Comparison of ENCODE assay signal across 9 cellular contexts in the genomic region with DNA sequence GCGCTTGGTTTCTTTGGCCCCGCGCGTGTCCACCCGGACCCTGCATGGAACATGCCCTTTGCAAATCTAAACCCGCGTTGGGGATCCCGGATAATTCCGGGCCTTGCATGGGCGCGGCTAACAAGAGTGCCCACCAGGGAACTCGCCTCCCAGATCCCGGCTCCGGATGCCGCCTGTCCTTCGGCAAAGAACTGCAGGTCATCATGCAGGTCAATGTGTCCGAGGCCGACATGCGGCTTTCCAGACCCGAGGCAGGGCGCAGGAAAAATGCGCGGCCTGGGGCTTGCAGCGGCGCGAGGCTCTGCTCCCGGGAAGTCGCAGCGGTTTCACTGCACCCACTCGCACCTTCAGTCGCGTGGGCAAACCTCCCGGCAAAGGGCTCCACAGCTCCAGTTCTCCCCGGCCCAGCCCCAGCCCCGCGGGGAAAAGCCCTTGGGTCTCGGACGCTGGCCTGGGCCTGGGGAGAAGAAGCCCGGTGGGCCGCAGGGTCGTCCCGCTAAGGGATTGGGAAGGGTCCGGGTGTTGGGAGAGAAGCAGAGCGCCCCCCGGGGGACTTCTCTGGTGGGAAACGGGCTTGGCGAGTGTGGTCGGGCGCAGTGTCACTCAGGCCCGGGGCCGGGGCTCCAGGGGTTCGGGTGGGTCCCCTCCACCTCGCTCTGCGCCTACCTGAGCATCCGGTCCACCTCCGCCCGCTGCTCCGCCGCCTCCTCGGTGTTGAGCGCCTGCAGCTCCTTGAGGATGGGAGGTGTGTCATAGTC. TPM values are rescaled to one million over a fixed set of nuclear protein-coding genes. Genes with fewer than 3 reads are reported as not detected.
DNase-seq lines count a peak whose midpoint lies in the region; ATAC-seq and TF ChIP-seq lines count a peak whose summit lies in the region.
"Had no signal": no experiment of that assay in that cellular context is flagged by ENCODE, and none has a peak within 500 bp of the region (broad histone marks: within the 10 kb centered on the region; RNA-seq: fewer than 3 reads in every experiment).

No MANE protein-coding gene starts in this region.

- H3K79me2 ChIP-seq in Karpas-422 (ENCODE audit: low read length): no peaks in the 10 kb centered on the region

- peaks cover 6 to 11% of the 10 kb centered on the region in 2 donors for H3K4me1 ChIP-seq in lung (ENCODE audit: control insufficient read depth in 2 of 2, insufficient read depth in 2 of 2, low read length in 2 of 2)
- peaks cover 14% of the 10 kb centered on the region for H3K4me1 ChIP-seq in Karpas-422 (ENCODE audit: low read length)

- peaks cover 0 to 30% (median 7%) of the 10 kb centered on the region in 7 donors for H3K9me3 Mint-ChIP-seq in CD14-positive monocyte
- no peaks in the 10 kb centered on the region for H3K9me3 Mint-ChIP-seq in activated naive CD8-positive, alpha-beta T cell (ENCODE audit: low read depth)

- ATAC-seq in GM21619 (IDR thresholded peaks at IDR 0.05; ENCODE audit: unreplicated experiment) (peak; percentile 2), lung (ENCODE audit: insufficient read depth, low FRiP score) (peak; percentile 19)

- H3K9ac ChIP-seq in Karpas-422 (ENCODE audit: low read length): no peak overlapping the region

- H4K20me1 ChIP-seq in Karpas-422 (ENCODE audit: insufficient read depth, low read depth, low read length): no peaks in the 10 kb centered on the region

- H3K36me3 ChIP-seq in lung (ENCODE audit: control insufficient read depth in 2 of 2, insufficient read depth in 2 of 2, low read length in 2 of 2): no peaks in the 10 kb centered on the region
- H3K36me3 ChIP-seq in Karpas-422 (ENCODE audit: insufficient read depth, low read length): no peaks in the 10 kb centered on the region

- H3K4me3 Mint-ChIP-seq in CD14-positive monocyte: peak overlapping the region; percentile 24 to 78
- peak overlapping the region; percentile 66 for H3K4me3 Mint-ChIP-seq in activated naive CD8-positive, alpha-beta T cell

- H3K27ac Mint-ChIP-seq in CD14-positive monocyte: no peak overlapping the region
- no peak overlapping the region for H3K27ac Mint-ChIP-seq in activated naive CD8-positive, alpha-beta T cell

- H3K4me3 ChIP-seq in lung (peak overlapping the region; percentile 57), Karpas-422 (ENCODE audit: low read length) (no peak overlapping the region)

- no peaks in the 10 kb centered on the region for H3K9me2 ChIP-seq in Karpas-422 (replicated peaks; ENCODE audit: insufficient read depth, low read length)

- H3K9me3 ChIP-seq in lung (ENCODE audit: control insufficient read depth in 2 of 2, insufficient read depth in 1 of 2, low read length in 1 of 2) (no peaks in the 10 kb centered on the region), Karpas-422 (ENCODE audit: low read length) (no peaks in the 10 kb centered on the region)

- no peak overlapping the region for H2AFZ ChIP-seq in Karpas-422 (ENCODE audit: low read length)

- H3K27ac ChIP-seq in lung (ENCODE audit: low read depth in 1 of 2, low read length in 1 of 2) (peak overlapping the region in 1 of 2 donors; percentile 94), Karpas-422 (ENCODE audit: low read length) (no peak overlapping the region)

- H3K36me3 Mint-ChIP-seq in CD14-positive monocyte: peaks cover 2 to 5% of the 10 kb centered on the region in 2 donors
- no peaks in the 10 kb centered on the region for H3K36me3 Mint-ChIP-seq in activated naive CD8-positive, alpha-beta T cell

- intact Hi-C loops in CD14-positive monocyte (cut with micrococcal nuclease): no loop called here

- no peak for TF ChIP-seq CTCF in CD14-positive monocyte (IDR thresholded peaks at IDR 0.05)
- TF ChIP-seq CTCF in lung (IDR thresholded peaks at IDR 0.05; ENCODE audit: control extremely low read depth, extremely low read depth): no peak

- peaks cover 34% of the 10 kb centered on the region for H3K4me1 Mint-ChIP-seq in CD14-positive monocyte
- peaks cover 18% of the 10 kb centered on the region for H3K4me1 Mint-ChIP-seq in activated naive CD8-positive, alpha-beta T cell (ENCODE audit: low read depth)

- H3K27me3 ChIP-seq in lung (ENCODE audit: control insufficient read depth, insufficient read depth) (no peaks in the 10 kb centered on the region), Karpas-422 (ENCODE audit: low read length) (no peaks in the 10 kb centered on the region)

- peaks cover 91 to 94% (median 92%) of the 10 kb centered on the region in 3 donors for H3K27me3 Mint-ChIP-seq in CD14-positive monocyte (ENCODE audit: low read depth in 3 of 3)
- H3K27me3 Mint-ChIP-seq in activated naive CD8-positive, alpha-beta T cell: peaks cover 39% of the 10 kb centered on the region

- no peak for DNase-seq in CD14-positive monocyte (ENCODE audit: low spot score)
- DNase-seq in lung (ENCODE audit: low spot score): peak; percentile 49
- DNase-seq in A172 (ENCODE audit: low spot score): no peak
- DNase-seq in Karpas-422: no peak
- DNase-seq in SK-N-DZ (ENCODE audit: low spot score): no peak
- no peak for DNase-seq in NCI-H510A treated with DMSO at 0.1 percent for 48 hours (lab: John Stamatoyannopoulos, UW)
- DNase-seq: dermis blood vessel endothelial cell had no signal

- 3 to 4% methylated on average over 56 to 61 of the region's 61 CpGs for WGBS in lung, 2 donors

- H3K4me2 ChIP-seq in Karpas-422 (ENCODE audit: low read depth, low read length, poor library complexity, severe bottlenecking): no peak overlapping the region

RNA-seq across cellular contexts. Expression of gene HNF1B, which starts 0.8 kb away (rescaled TPM):
- not detected for polyA plus RNA-seq in CD14-positive monocyte
- 10 to 100 TPM; 12.4 to 18.9 TPM for total RNA-seq in lung
- polyA plus RNA-seq in lung: 10 to 100 TPM in 1 of 2 donors, 1 to 10 TPM in 1; 4.1 to 12.4 TPM
- total RNA-seq in A172 (2014; rRNA removed; shearing (Covaris generic)): not detected in 2 replicates
- not detected in 2 replicates for total RNA-seq in Karpas-422 (2014; rRNA removed; shearing (Covaris generic); ENCODE audit: low replicate concordance)
- not detected in 2 replicates for polyA plus RNA-seq in SK-N-DZ (2014; cell fraction: cytosol; rRNA removed)
- polyA plus RNA-seq in SK-N-DZ (2014; cell fraction: nucleus; rRNA removed): not detected in 2 replicates

Comparison
In these comparisons a context has a peak if more than half of its experiments do, and no peak if none do; other contexts are left out.
1. RNA of gene HNF1B, which starts 0.8 kb away (total RNA-seq): 12.4 to 18.9 TPM in lung; not detected in A172 and not detected in Karpas-422; every median in the first group is over 10 times any median in the second.